ENCODE assay signal across 8 cellular contexts in the genomic region with DNA sequence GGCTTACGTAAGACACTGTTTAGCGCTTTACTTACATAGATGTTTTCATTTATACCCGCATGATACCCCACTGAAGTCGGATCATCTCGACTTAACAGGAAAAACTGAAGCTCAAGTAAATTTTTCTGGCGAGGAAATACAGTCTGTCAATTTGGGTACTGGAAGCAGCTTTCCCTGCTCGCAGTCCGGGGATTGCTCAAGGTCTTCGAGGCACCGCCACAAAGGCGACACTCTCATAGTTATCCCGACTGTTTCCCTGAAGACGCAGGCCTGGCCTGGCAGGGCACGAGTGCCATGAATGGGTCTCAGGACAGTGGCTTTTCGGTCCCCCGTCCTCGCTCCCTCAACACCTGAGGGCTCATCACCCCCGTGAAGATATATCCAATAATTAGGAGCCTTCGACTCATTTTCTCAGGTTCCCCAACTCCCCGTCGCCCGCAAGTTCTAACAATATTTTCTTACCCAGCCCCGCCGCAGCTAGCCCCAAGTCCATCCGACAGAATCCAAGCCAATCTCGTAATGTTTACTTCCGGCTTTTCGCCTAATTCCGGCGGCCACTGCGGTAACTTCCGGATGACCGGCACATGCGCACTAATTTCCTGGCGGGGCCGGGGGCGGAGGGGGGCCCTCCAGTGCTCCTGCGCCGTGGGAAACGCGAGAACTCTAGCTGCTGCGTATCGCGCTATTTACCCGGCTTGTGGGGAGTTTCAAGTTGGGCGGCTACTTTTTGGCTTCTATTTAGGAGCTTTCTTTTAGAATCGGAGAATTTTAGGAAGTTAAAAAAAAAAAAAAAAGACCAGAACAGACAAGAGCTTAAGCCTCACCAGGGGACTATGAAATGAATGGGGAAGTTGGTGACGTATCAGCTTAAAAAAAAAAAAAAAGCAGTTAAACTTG. TPM values are rescaled to one million over a fixed set of nuclear protein-coding genes. Genes with fewer than 3 reads are reported as not detected.
DNase-seq lines count a peak whose midpoint lies in the region; ATAC-seq and TF ChIP-seq lines count a peak whose summit lies in the region.

A gene (minus strand): TSS at position 521 of the 897 bp plus-strand sequence. CDS start 3,787 bp downstream, outside the sequence.

- H3K27me3 Mint-ChIP-seq in activated B cell treated with CpG ODN at 0.5 μM for 24 hours: no peaks in the 10 kb centered on the region

- H3K9me3 ChIP-seq in AG04450 (ENCODE audit: control insufficient read depth, insufficient read depth, low read length): no peaks in the 10 kb centered on the region

- POLR2A ChIA-PET in AG04450 (lab: Yijun Ruan, JAX) (interaction anchor here (0.5 to 1.0 kb wide), 5 partner anchors 8 to 600 kb away, joined by 3 to 5 read pairs (median 3); a partner anchor contains a TSS), activated B cell treated with CpG ODN at 0.5 μM for 24 hours (lab: Charles Lee) (interaction anchor here (0.5 to 3.4 kb wide), 25 partner anchors 10 to 1749 kb away, joined by 3 to 73 read pairs (median 5); a partner anchor contains a TSS)

- ATAC-seq in HG03196 (IDR thresholded peaks at IDR 0.05; ENCODE audit: unreplicated experiment): peak; percentile 76
- ATAC-seq in activated B cell treated with CpG ODN at 0.5 μM for 24 hours (ENCODE audit: low read depth): peak; percentile 81

- in situ Hi-C loops in GM18951 (cut with MboI; ENCODE audit: low sequenced_read_pairs, unreplicated experiment): no loop called here

- H3K4me3 ChIP-seq in AG04450 (ENCODE audit: low read depth, low read length): peak within 1 kb of the TSS; percentile 99

- DNase-seq in AG04450 (ENCODE audit: low read depth, low spot score) (peak; percentile 92), NCI-H345 (lab: John Stamatoyannopoulos, UW) (peak; percentile 95), activated B cell treated with CpG ODN at 0.5 μM for 24 hours (peak; percentile 88), caudate nucleus (lab: John Stamatoyannopoulos, UW) (peak; percentile 29 to 92 (median 82)), iris pigment epithelial cell (ENCODE audit: low read depth) (peak; percentile 97)
- DNase-seq in stimulated activated CD4-positive, alpha-beta T cell treated with anti-CD3 and anti-CD28 coated beads, Interleukin-12 subunit alpha, Interleukin-12 subunit beta, amount 100 ng/mL, for 24 hours (ENCODE audit: low read depth in 2 of 2): peak; percentile 83 to 90

- intact Hi-C loops in activated B cell treated with CpG ODN at 0.5 μM for 24 hours (cut with micrococcal nuclease): loop anchor here (1.0 to 2.0 kb wide), 5 partner anchors 15 to 300 kb away; a partner anchor contains a TSS

- H3K27ac ChIP-seq in AG04450 (ENCODE audit: low read depth, low read length): peak within 1 kb of the TSS; percentile 58
- H3K27ac ChIP-seq in caudate nucleus (ENCODE audit: low read depth, low read length): peak within 1 kb of the TSS; percentile 91

- H3K9me3 Mint-ChIP-seq in activated B cell treated with CpG ODN at 0.5 μM for 24 hours: no peaks in the 10 kb centered on the region

- H3K27ac Mint-ChIP-seq in activated B cell treated with CpG ODN at 0.5 μM for 24 hours: peak within 1 kb of the TSS; percentile 90

- H3K4me1 Mint-ChIP-seq in activated B cell treated with CpG ODN at 0.5 μM for 24 hours: peaks cover 72% of the 10 kb centered on the region

- TF ChIP-seq CTCF in AG04450 (IDR thresholded peaks at IDR 0.05; ENCODE audit: low read depth, low read length) (no peak), activated B cell treated with CpG ODN at 0.5 μM for 24 hours (IDR thresholded peaks at IDR 0.05) (no peak)

- peaks cover 34% of the 10 kb centered on the region for H3K36me3 Mint-ChIP-seq in activated B cell treated with CpG ODN at 0.5 μM for 24 hours (ENCODE audit: low read depth)

- CTCF ChIA-PET in AG04450 (lab: Charles Lee) (interaction anchor here (0.6 to 3.1 kb wide), 6 partner anchors 15 to 461 kb away, joined by 3 to 16 read pairs (median 3); no protein-coding TSS in a partner anchor), activated B cell treated with CpG ODN at 0.5 μM for 24 hours (lab: Charles Lee) (interaction anchor here (0.9 to 3.4 kb wide), 4 partner anchors 15 to 42 kb away, joined by 3 to 24 read pairs (median 4); no protein-coding TSS in a partner anchor)

- TF ChIP-seq POLR2A in GM18951 (IDR thresholded peaks at IDR 0.05; ENCODE audit: extremely low read depth, insufficient read depth, insufficient read length): peak; percentile 65

- H3K4me3 Mint-ChIP-seq in activated B cell treated with CpG ODN at 0.5 μM for 24 hours: peak within 1 kb of the TSS; percentile 91

- H3K27me3 ChIP-seq in AG04450 (ENCODE audit: control insufficient read depth, insufficient read depth, low read length): no peaks in the 10 kb centered on the region

RNA-seq across cellular contexts. Expression of the gene that starts here (rescaled TPM):
- 32.9 and 59.5 TPM in 2 replicates for polyA plus RNA-seq in AG04450 (2011; rRNA removed)
- 13.9 and 25.1 TPM in 2 replicates for polyA minus RNA-seq in AG04450 (2011; rRNA and poly(A)+ RNA removed)
- total RNA-seq in activated B cell treated with CpG ODN at 0.5 μM for 24 hours: 58.5 and 59.3 TPM in 2 replicates

Comparison
In these comparisons a context has a peak if more than half of its experiments do, and no peak if none do; other contexts are left out.
1. Peak in every context shown above with its lines: DNase-seq, ATAC-seq, H3K4me3 ChIP-seq and H3K27ac ChIP-seq.